In the genomic region with DNA sequence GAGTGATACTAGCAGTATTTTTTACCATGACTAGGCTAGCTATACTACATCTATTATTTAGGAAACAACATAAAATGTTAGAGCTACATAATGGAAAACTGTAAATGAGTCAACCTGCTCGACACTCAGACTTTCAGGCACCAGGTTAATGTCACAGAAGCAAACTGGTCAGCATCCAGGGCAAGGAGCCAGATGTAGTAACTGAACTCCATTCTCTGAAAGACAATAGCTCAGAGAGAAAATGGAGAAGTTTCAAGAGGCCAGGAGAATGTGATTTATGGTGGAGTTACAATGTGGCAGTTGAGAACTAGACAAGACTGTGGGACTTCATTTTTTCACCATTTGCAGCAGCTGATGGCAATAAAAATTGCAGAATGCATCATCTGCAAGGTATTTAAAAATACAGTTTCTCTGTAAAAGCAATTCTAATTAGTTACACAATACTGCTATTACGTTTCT, we compare ENCODE assay signal across 12 cellular contexts.
DNase-seq lines count a peak whose midpoint lies in the region; ATAC-seq, FAIRE-seq and TF ChIP-seq lines count a peak whose summit lies in the region.
"Had no signal": no experiment of that assay in that cellular context is flagged by ENCODE, and none has a peak within 500 bp of the region (broad histone marks: within the 10 kb centered on the region; RNA-seq: fewer than 3 reads in every experiment).

No MANE protein-coding gene starts in this region.

- FAIRE-seq in urothelium cell line (lab: Jason Lieb, UNC) = no peak

- TF ChIP-seq CTCF in cardiac muscle cell (IDR thresholded peaks at IDR 0.05; ENCODE audit: low read depth, low read length) (no peak), epithelial cell of proximal tubule (conservative IDR thresholded peaks at IDR 0.05; ENCODE audit: low read depth, low read length) (no peak), ovary (IDR thresholded peaks at IDR 0.05) (no peak)

- no peaks in the 10 kb centered on the region for H3K36me3 ChIP-seq in cardiac muscle cell
- H3K36me3 ChIP-seq in ovary = no peaks in the 10 kb centered on the region

- ATAC-seq in GM18909 (IDR thresholded peaks at IDR 0.05; ENCODE audit: poor library complexity, unreplicated experiment) = no peak
- ATAC-seq: activated CD4-positive, alpha-beta T cell treated with anti-CD3 and anti-CD28 coated beads for 36 hours; right cardiac atrium; stimulated activated effector memory CD8-positive, alpha-beta T cell treated with anti-CD3 and anti-CD28 coated beads, Interleukin-12 subunit alpha, Interleukin-12 subunit beta, amount 100 ng/mL, for 72 hours had no signal

- H3K27me3 ChIP-seq in cardiac muscle cell (no peaks in the 10 kb centered on the region), ovary (no peaks in the 10 kb centered on the region)

- DNase-seq in cardiac muscle cell (ENCODE audit: low read depth in 1 of 2, low spot score in 1 of 2) (peak; percentile 3 to 26), cardiac septum (ENCODE audit: low spot score) (no peak), NCI-H446 (lab: John Stamatoyannopoulos, UW) (peak; percentile 20 to 22), epithelial cell of proximal tubule (ENCODE audit: low read depth) (peak; percentile 27), urothelium cell line (ENCODE audit: low spot score) (peak; percentile 10), ovary (no peak), occipital lobe (lab: John Stamatoyannopoulos, UW) (no peak)
- DNase-seq: activated CD4-positive, alpha-beta T cell treated with anti-CD3 and anti-CD28 coated beads for 36 hours; AML-193; right cardiac atrium had no signal

- H3K27ac ChIP-seq in cardiac muscle cell (no peak overlapping the region), ovary (no peak overlapping the region)

- no peaks in the 10 kb centered on the region for H3K9me3 ChIP-seq in cardiac muscle cell (ENCODE audit: low read depth)
- H3K9me3 ChIP-seq in ovary = no peaks in the 10 kb centered on the region

- WGBS in ovary, 3 donors = 42 to 59% (median 52%) methylated on average over 2 of the region's 2 CpGs

- H3K4me1 ChIP-seq in cardiac muscle cell (ENCODE audit: low read depth) (peaks cover 8% of the 10 kb centered on the region), ovary (ENCODE audit: insufficient read depth) (no peaks in the 10 kb centered on the region)

- TF ChIP-seq EP300 in ovary (IDR thresholded peaks at IDR 0.05) = no peak

- intact Hi-C loops in cardiac septum (cut with DNase I) = no loop called here
- intact Hi-C loops in ovary (cut with DNase I) = no loop called here

- H3K4me3 ChIP-seq in cardiac muscle cell (no peak overlapping the region), epithelial cell of proximal tubule (ENCODE audit: low read depth, low read length) (no peak overlapping the region), ovary (no peak overlapping the region)

- no peak for TF ChIP-seq POLR2A in ovary (IDR thresholded peaks at IDR 0.05)

Comparison
In these comparisons a context has a peak if more than half of its experiments do, and no peak if none do; other contexts are left out.
1. DNase-seq: peak in cardiac muscle cell (2 of 2), NCI-H446 (2 of 2), epithelial cell of proximal tubule (single experiment) and urothelium cell line (single experiment); none in cardiac septum (single experiment), ovary (0 of 5) and occipital lobe (single experiment).